Comparison of ENCODE assay signal across 1 cellular context in the genomic region with DNA sequence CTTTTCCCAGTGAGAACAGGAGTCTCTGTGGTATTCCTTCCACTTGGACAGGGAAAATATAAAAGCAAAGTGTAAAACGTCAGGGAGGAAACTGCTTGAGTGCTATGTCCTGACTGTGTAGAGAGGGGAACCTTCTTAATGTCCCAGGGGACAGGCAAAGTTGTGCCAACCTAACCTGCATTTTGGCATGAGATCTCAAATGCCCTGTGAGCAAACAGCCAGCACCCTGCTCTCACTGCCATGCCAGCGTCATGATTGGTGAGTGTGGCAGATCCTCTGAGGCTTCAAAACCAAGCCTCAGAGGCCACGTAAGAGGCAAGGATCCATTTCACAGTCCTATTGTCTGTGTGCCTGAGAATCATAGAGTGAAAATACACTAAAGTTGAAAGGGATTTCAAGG.
TF ChIP-seq lines count a peak whose summit lies in the region.

No MANE protein-coding gene starts in this region.

TF ChIP-seq in GM12878, 131 proteins besides CTCF, POLR2A, EP300 and RAD21:
- TF ChIP-seq NKRF (conservative IDR thresholded peaks at IDR 0.05) (no peak), SIX5 (IDR thresholded peaks at IDR 0.05; ENCODE audit: low read depth, low read length, severe bottlenecking) (no peak), FOS (IDR thresholded peaks at IDR 0.05; ENCODE audit: borderline replicate concordance, extremely low read depth, insufficient read length) (no peak), NFXL1 (IDR thresholded peaks at IDR 0.05; ENCODE audit: borderline replicate concordance) (no peak), RFX5 (IDR thresholded peaks at IDR 0.05; ENCODE audit: low read depth, low read length) (no peak), BCLAF1 (IDR thresholded peaks at IDR 0.05) (no peak), RELA (IDR thresholded peaks at IDR 0.05; ENCODE audit: borderline replicate concordance, partially characterized antibody) (no peak), PRDM15 (CRISPR knock-in tag; IDR thresholded peaks at IDR 0.05) (no peak), ZNF217 (IDR thresholded peaks at IDR 0.05) (no peak), MEF2A (IDR thresholded peaks at IDR 0.05; ENCODE audit: insufficient read depth, low read depth, low read length) (no peak)
- TF ChIP-seq, protein P1, sequence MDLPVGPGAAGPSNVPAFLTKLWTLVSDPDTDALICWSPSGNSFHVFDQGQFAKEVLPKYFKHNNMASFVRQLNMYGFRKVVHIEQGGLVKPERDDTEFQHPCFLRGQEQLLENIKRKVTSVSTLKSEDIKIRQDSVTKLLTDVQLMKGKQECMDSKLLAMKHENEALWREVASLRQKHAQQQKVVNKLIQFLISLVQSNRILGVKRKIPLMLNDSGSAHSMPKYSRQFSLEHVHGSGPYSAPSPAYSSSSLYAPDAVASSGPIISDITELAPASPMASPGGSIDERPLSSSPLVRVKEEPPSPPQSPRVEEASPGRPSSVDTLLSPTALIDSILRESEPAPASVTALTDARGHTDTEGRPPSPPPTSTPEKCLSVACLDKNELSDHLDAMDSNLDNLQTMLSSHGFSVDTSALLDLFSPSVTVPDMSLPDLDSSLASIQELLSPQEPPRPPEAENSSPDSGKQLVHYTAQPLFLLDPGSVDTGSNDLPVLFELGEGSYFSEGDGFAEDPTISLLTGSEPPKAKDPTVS (IDR thresholded peaks at IDR 0.05; ENCODE audit: low read depth, low read length): no peak
- TF ChIP-seq, protein P2, sequence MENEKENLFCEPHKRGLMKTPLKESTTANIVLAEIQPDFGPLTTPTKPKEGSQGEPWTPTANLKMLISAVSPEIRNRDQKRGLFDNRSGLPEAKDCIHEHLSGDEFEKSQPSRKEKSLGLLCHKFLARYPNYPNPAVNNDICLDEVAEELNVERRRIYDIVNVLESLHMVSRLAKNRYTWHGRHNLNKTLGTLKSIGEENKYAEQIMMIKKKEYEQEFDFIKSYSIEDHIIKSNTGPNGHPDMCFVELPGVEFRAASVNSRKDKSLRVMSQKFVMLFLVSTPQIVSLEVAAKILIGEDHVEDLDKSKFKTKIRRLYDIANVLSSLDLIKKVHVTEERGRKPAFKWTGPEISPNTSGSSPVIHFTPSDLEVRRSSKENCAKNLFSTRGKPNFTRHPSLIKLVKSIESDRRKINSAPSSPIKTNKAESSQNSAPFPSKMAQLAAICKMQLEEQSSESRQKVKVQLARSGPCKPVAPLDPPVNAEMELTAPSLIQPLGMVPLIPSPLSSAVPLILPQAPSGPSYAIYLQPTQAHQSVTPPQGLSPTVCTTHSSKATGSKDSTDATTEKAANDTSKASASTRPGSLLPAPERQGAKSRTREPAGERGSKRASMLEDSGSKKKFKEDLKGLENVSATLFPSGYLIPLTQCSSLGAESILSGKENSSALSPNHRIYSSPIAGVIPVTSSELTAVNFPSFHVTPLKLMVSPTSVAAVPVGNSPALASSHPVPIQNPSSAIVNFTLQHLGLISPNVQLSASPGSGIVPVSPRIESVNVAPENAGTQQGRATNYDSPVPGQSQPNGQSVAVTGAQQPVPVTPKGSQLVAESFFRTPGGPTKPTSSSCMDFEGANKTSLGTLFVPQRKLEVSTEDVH (IDR thresholded peaks at IDR 0.05; ENCODE audit: low read depth, partially characterized antibody): no peak
- TF ChIP-seq, protein P3, sequence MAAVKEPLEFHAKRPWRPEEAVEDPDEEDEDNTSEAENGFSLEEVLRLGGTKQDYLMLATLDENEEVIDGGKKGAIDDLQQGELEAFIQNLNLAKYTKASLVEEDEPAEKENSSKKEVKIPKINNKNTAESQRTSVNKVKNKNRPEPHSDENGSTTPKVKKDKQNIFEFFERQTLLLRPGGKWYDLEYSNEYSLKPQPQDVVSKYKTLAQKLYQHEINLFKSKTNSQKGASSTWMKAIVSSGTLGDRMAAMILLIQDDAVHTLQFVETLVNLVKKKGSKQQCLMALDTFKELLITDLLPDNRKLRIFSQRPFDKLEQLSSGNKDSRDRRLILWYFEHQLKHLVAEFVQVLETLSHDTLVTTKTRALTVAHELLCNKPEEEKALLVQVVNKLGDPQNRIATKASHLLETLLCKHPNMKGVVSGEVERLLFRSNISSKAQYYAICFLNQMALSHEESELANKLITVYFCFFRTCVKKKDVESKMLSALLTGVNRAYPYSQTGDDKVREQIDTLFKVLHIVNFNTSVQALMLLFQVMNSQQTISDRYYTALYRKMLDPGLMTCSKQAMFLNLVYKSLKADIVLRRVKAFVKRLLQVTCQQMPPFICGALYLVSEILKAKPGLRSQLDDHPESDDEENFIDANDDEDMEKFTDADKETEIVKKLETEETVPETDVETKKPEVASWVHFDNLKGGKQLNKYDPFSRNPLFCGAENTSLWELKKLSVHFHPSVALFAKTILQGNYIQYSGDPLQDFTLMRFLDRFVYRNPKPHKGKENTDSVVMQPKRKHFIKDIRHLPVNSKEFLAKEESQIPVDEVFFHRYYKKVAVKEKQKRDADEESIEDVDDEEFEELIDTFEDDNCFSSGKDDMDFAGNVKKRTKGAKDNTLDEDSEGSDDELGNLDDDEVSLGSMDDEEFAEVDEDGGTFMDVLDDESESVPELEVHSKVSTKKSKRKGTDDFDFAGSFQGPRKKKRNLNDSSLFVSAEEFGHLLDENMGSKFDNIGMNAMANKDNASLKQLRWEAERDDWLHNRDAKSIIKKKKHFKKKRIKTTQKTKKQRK (IDR thresholded peaks at IDR 0.05; ENCODE audit: low read depth, low read length): no peak
